15 cellular contexts compared by ENCODE assay signal in genomic region chr2:11822746-11823411, GRCh38.
DNase-seq lines count a peak whose midpoint lies in the region; ATAC-seq lines count a peak whose summit lies in the region.
"Had no signal": no experiment of that assay in that cellular context is flagged by ENCODE, and none has a peak within 500 bp of the region (broad histone marks: within the 10 kb centered on the region; RNA-seq: fewer than 3 reads in every experiment).

No MANE protein-coding gene starts in this region.

- 90% methylated on average over 19 of the region's 19 CpGs for WGBS in right cardiac atrium
- WGBS in trophoblast cell (ENCODE audit: extremely low coverage, insufficient coverage, insufficient read length), result no CpG with 5 or more reads among the region's 19 CpGs

- no peak overlapping the region for H2BK12ac ChIP-seq in trophoblast cell (ENCODE audit: low read length)

- H3K14ac ChIP-seq in trophoblast cell (ENCODE audit: low read length), result no peak overlapping the region

- H2BK5ac ChIP-seq in trophoblast cell (ENCODE audit: low read depth, low read length, poor library complexity), result no peak overlapping the region

- H3K36me3 ChIP-seq in trophoblast cell (ENCODE audit: control insufficient read depth in 1 of 2, insufficient read depth in 2 of 2, low read length in 2 of 2), result peaks cover 16 to 24% of the 10 kb centered on the region in 2 experiments

- H3K4me1 ChIP-seq in right cardiac atrium (ENCODE audit: control insufficient read depth, insufficient read depth, low read length), result peaks cover 4% of the 10 kb centered on the region
- H3K4me1 ChIP-seq in trophoblast cell (ENCODE audit: control insufficient read depth in 1 of 2, insufficient read depth in 2 of 2, low read length in 2 of 2), result peaks cover 0 to 3% of the 10 kb centered on the region in 2 experiments

- H3K27ac ChIP-seq in right cardiac atrium (ENCODE audit: low read length) (no peak overlapping the region), trophoblast cell (ENCODE audit: low read depth, low read length) (no peak overlapping the region)

- H3K9me3 ChIP-seq in right cardiac atrium (ENCODE audit: control insufficient read depth, low read length) (no peaks in the 10 kb centered on the region), trophoblast cell (ENCODE audit: insufficient read depth, low read depth, low read length) (no peaks in the 10 kb centered on the region)

- H3K4me1 Mint-ChIP-seq in activated naive CD4-positive, alpha-beta T cell treated with anti-CD3 and anti-CD28 coated beads, Interleukin-2, amount 10 ng/mL, durations not matched to agents 7 days and 5 days, result peaks cover 17% of the 10 kb centered on the region

- H3K18ac ChIP-seq in trophoblast cell (ENCODE audit: low read length), result no peak overlapping the region

- no peak overlapping the region for H3K23ac ChIP-seq in trophoblast cell (ENCODE audit: low read length)

- CTCF ChIA-PET in activated naive CD4-positive, alpha-beta T cell treated with anti-CD3 and anti-CD28 coated beads, Interleukin-2, amount 10 ng/mL, durations not matched to agents 7 days and 5 days (lab: Charles Lee), result interaction anchor here (1.0 kb wide), 1 partner anchor 39 kb away, joined by 3 read pairs; no protein-coding TSS in a partner anchor

- no peaks in the 10 kb centered on the region for H3K79me1 ChIP-seq in trophoblast cell (ENCODE audit: low read length)

- no peaks in the 10 kb centered on the region for H3K79me2 ChIP-seq in trophoblast cell (ENCODE audit: control insufficient read depth, insufficient read depth, low read length, poor library complexity)

- H3K9ac ChIP-seq in trophoblast cell (ENCODE audit: low read length), result no peak overlapping the region

- no peaks in the 10 kb centered on the region for H3K27me3 Mint-ChIP-seq in activated naive CD4-positive, alpha-beta T cell treated with anti-CD3 and anti-CD28 coated beads, Interleukin-2, amount 10 ng/mL, durations not matched to agents 7 days and 5 days
- H3K27me3 Mint-ChIP-seq: CD4-positive, CD25-positive, alpha-beta regulatory T cell; T-helper 17 cell had no signal

- H4K91ac ChIP-seq in trophoblast cell (ENCODE audit: low read depth, low read length), result no peak overlapping the region

- no peak overlapping the region for H3K4me2 ChIP-seq in trophoblast cell (ENCODE audit: low read length)

- no peak overlapping the region for H2AK5ac ChIP-seq in trophoblast cell (ENCODE audit: low read length)

- H3K27me3 ChIP-seq in right cardiac atrium (ENCODE audit: control insufficient read depth, insufficient read depth), result no peaks in the 10 kb centered on the region
- H3K27me3 ChIP-seq in trophoblast cell (ENCODE audit: insufficient read depth, low read length), result no peaks in the 10 kb centered on the region

- H3K4ac ChIP-seq in trophoblast cell (ENCODE audit: low read depth, low read length), result no peak overlapping the region

- ATAC-seq in right cardiac atrium (peak; percentile 13 to 31), GM21825 (IDR thresholded peaks at IDR 0.05; ENCODE audit: unreplicated experiment) (no peak)
- ATAC-seq: T-helper 17 cell had no signal

- H3K4me3 ChIP-seq in right cardiac atrium (ENCODE audit: low read length) (no peak overlapping the region), trophoblast cell (ENCODE audit: low read depth, low read length) (no peak overlapping the region)

- no peak overlapping the region for H4K12ac ChIP-seq in trophoblast cell (ENCODE audit: low read depth, low read length)

- H2AFZ ChIP-seq in trophoblast cell (ENCODE audit: insufficient read depth, low read length, poor library complexity), result no peak overlapping the region

- H3K9me3 Mint-ChIP-seq in activated naive CD4-positive, alpha-beta T cell treated with anti-CD3 and anti-CD28 coated beads, Interleukin-2, amount 10 ng/mL, durations not matched to agents 7 days and 5 days, result no peaks in the 10 kb centered on the region
- H3K9me3 Mint-ChIP-seq: CD4-positive, CD25-positive, alpha-beta regulatory T cell had no signal

- peak; percentile 44 for DNase-seq in ELF-1 (ENCODE audit: low read depth, low spot score)
- peak; percentile 7 for DNase-seq in NCI-H69 (lab: John Stamatoyannopoulos, UW)
- DNase-seq in right cardiac atrium, result peak in 1 of 3 donors; percentile 56
- DNase-seq in trophoblast cell, result peak; percentile 66 to 78
- DNase-seq in putamen (ENCODE audit: low spot score), result no peak
- no peak for DNase-seq in activated naive CD4-positive, alpha-beta T cell treated with anti-CD3 and anti-CD28 coated beads, Interleukin-2, amount 10 ng/mL, durations not matched to agents 7 days and 5 days
- no peak for DNase-seq in NCI-H526 treated with DMSO at 0.1 percent for 48 hours (lab: John Stamatoyannopoulos, UW)
- DNase-seq: effector CD4-positive, alpha-beta T cell; hypothalamus; midbrain; NCI-H1436; retina; T-helper 17 cell had no signal

- no peak overlapping the region for H3K4me3 Mint-ChIP-seq in activated naive CD4-positive, alpha-beta T cell treated with anti-CD3 and anti-CD28 coated beads, Interleukin-2, amount 10 ng/mL, durations not matched to agents 7 days and 5 days
- H3K4me3 Mint-ChIP-seq: CD4-positive, CD25-positive, alpha-beta regulatory T cell; T-helper 17 cell had no signal

- H2BK120ac ChIP-seq in trophoblast cell (ENCODE audit: insufficient read depth, low read length, poor library complexity), result no peak overlapping the region

- intact Hi-C loops in right cardiac atrium (cut with DNase I), result loop anchor here in 2 of 4 donors (10.0 kb wide), 2 partner anchors 892 to 1182 kb away; partner anchors contain the start of gene TRIB2 (in 1 of the 2)

- no peak overlapping the region for H4K8ac ChIP-seq in trophoblast cell (ENCODE audit: low read depth, low read length)

- H3K27ac Mint-ChIP-seq in activated naive CD4-positive, alpha-beta T cell treated with anti-CD3 and anti-CD28 coated beads, Interleukin-2, amount 10 ng/mL, durations not matched to agents 7 days and 5 days, result no peak overlapping the region
- H3K27ac Mint-ChIP-seq: T-helper 17 cell had no signal

- peaks cover 66% of the 10 kb centered on the region for H3K36me3 Mint-ChIP-seq in activated naive CD4-positive, alpha-beta T cell treated with anti-CD3 and anti-CD28 coated beads, Interleukin-2, amount 10 ng/mL, durations not matched to agents 7 days and 5 days

Comparison
In these comparisons a context has a peak if more than half of its experiments do, and no peak if none do; other contexts are left out.
1. DNase-seq: peak in ELF-1 (single experiment), NCI-H69 (single experiment) and trophoblast cell (2 of 2); none in putamen (single experiment), activated naive CD4-positive, alpha-beta T cell treated with anti-CD3 and anti-CD28 coated beads, Interleukin-2, amount 10 ng/mL, durations not matched to agents 7 days and 5 days (single experiment) and NCI-H526 treated with DMSO at 0.1 percent for 48 hours (single experiment).